Comparison of ENCODE assay signal across 13 cellular contexts in genomic region chr10:72000073-72001025, GRCh38. TPM values are rescaled to one million over a fixed set of nuclear protein-coding genes. Genes with fewer than 3 reads are reported as not detected.
DNase-seq lines count a peak whose midpoint lies in the region; ATAC-seq and TF ChIP-seq lines count a peak whose summit lies in the region.
"Had no signal": no experiment of that assay in that cellular context is flagged by ENCODE, and none has a peak within 500 bp of the region (broad histone marks: within the 10 kb centered on the region; RNA-seq: fewer than 3 reads in every experiment).

No MANE protein-coding gene starts in this region.

- no peaks in the 10 kb centered on the region for H3K9me3 ChIP-seq in liver (ENCODE audit: control insufficient read depth in 4 of 4, low read length in 3 of 4)
- no peaks in the 10 kb centered on the region for H3K9me3 ChIP-seq in right lobe of liver
- no peaks in the 10 kb centered on the region for H3K9me3 ChIP-seq in gastroesophageal sphincter
- no peaks in the 10 kb centered on the region for H3K9me3 ChIP-seq in psoas muscle

- no peak overlapping the region for H3K4me3 ChIP-seq in liver (ENCODE audit: low read depth in 1 of 3, low read length in 3 of 3)
- H3K4me3 ChIP-seq in right lobe of liver = no peak overlapping the region
- H3K4me3 ChIP-seq in gastroesophageal sphincter = no peak overlapping the region
- no peak overlapping the region for H3K4me3 ChIP-seq in psoas muscle

- H3K27ac Mint-ChIP-seq in stimulated activated effector memory CD8-positive, alpha-beta T cell treated with anti-CD3 and anti-CD28 coated beads, Interleukin-12 subunit alpha, Interleukin-12 subunit beta, amount 100 ng/mL, for 72 hours = no peak overlapping the region
- H3K27ac Mint-ChIP-seq: activated B cell treated with CpG ODN at 0.5 μM for 24 hours had no signal

- TF ChIP-seq EP300 in gastroesophageal sphincter (IDR thresholded peaks at IDR 0.05) = no peak

- H3K9ac ChIP-seq in liver (ENCODE audit: low read depth in 1 of 2, low read length in 2 of 2) = no peak overlapping the region

- H3K9me3 Mint-ChIP-seq in stimulated activated effector memory CD8-positive, alpha-beta T cell treated with anti-CD3 and anti-CD28 coated beads, Interleukin-12 subunit alpha, Interleukin-12 subunit beta, amount 100 ng/mL, for 72 hours = no peaks in the 10 kb centered on the region
- H3K9me3 Mint-ChIP-seq: activated B cell treated with CpG ODN at 0.5 μM for 24 hours had no signal

- H3K27ac ChIP-seq in liver (ENCODE audit: low read depth in 1 of 2, low read length in 2 of 2) = peak overlapping the region; percentile 10 to 55
- H3K27ac ChIP-seq in right lobe of liver = no peak overlapping the region
- H3K27ac ChIP-seq in gastroesophageal sphincter = peak overlapping the region in 3 of 4 donors; percentile 79 to 83 (median 82)
- peak overlapping the region; percentile 86 for H3K27ac ChIP-seq in psoas muscle

- H3K27me3 ChIP-seq in liver (ENCODE audit: control insufficient read depth in 4 of 4, insufficient read depth in 4 of 4, low read length in 3 of 4) = no peaks in the 10 kb centered on the region
- H3K27me3 ChIP-seq in right lobe of liver = no peaks in the 10 kb centered on the region
- no peaks in the 10 kb centered on the region for H3K27me3 ChIP-seq in gastroesophageal sphincter
- no peaks in the 10 kb centered on the region for H3K27me3 ChIP-seq in psoas muscle (ENCODE audit: insufficient read depth in 3 of 3, low read length in 2 of 3)

- DNase-seq in right lobe of liver = no peak
- DNase-seq in psoas muscle = no peak
- no peak for DNase-seq in stimulated activated effector memory CD8-positive, alpha-beta T cell treated with anti-CD3 and anti-CD28 coated beads, Interleukin-12 subunit alpha, Interleukin-12 subunit beta, amount 100 ng/mL, for 72 hours (ENCODE audit: low spot score in 2 of 2)
- no peak for DNase-seq in 8988T
- DNase-seq: activated B cell treated with CpG ODN at 0.5 μM for 24 hours; activated T-cell treated with anti-CD3 and anti-CD28 coated beads, Interleukin-2, amount 50 U/mL, for 48 hours; EL; SIG-M5; stimulated activated CD4-positive, alpha-beta T cell treated with anti-CD3 and anti-CD28 coated beads, Interleukin-4, amount 100 ng/mL, for 24 hours had no signal

- ATAC-seq in right lobe of liver = no peak
- no peak for ATAC-seq in gastroesophageal sphincter
- no peak for ATAC-seq in psoas muscle
- no peak for ATAC-seq in GM18517 (IDR thresholded peaks at IDR 0.05; ENCODE audit: unreplicated experiment)
- ATAC-seq in HG03442 (IDR thresholded peaks at IDR 0.05; ENCODE audit: unreplicated experiment) = no peak
- no peak for ATAC-seq in stimulated activated effector memory CD8-positive, alpha-beta T cell treated with anti-CD3 and anti-CD28 coated beads, Interleukin-12 subunit alpha, Interleukin-12 subunit beta, amount 100 ng/mL, for 72 hours

- no peak overlapping the region for H3K4me3 Mint-ChIP-seq in stimulated activated effector memory CD8-positive, alpha-beta T cell treated with anti-CD3 and anti-CD28 coated beads, Interleukin-12 subunit alpha, Interleukin-12 subunit beta, amount 100 ng/mL, for 72 hours
- H3K4me3 Mint-ChIP-seq: activated B cell treated with CpG ODN at 0.5 μM for 24 hours had no signal

- TF ChIP-seq RAD21 in liver (IDR thresholded peaks at IDR 0.05) = no peak

- H3K36me3 Mint-ChIP-seq in stimulated activated effector memory CD8-positive, alpha-beta T cell treated with anti-CD3 and anti-CD28 coated beads, Interleukin-12 subunit alpha, Interleukin-12 subunit beta, amount 100 ng/mL, for 72 hours = no peaks in the 10 kb centered on the region

- H3K36me3 ChIP-seq in liver (ENCODE audit: control insufficient read depth in 4 of 4, insufficient read depth in 3 of 4, low read depth in 1 of 4, low read length in 3 of 4) (no peaks in the 10 kb centered on the region), right lobe of liver (no peaks in the 10 kb centered on the region), gastroesophageal sphincter (peaks cover 0 to under 1% of the 10 kb centered on the region in 2 donors), psoas muscle (ENCODE audit: insufficient read depth in 1 of 2, low read depth in 1 of 2) (no peaks in the 10 kb centered on the region)

- intact Hi-C loops in right lobe of liver (cut with DNase I) = no loop called here
- intact Hi-C loops in psoas muscle (cut with DNase I) = no loop called here

- H3K4me1 ChIP-seq in liver (ENCODE audit: control insufficient read depth in 4 of 4, insufficient read depth in 4 of 4, low read length in 3 of 4) = no peaks in the 10 kb centered on the region
- H3K4me1 ChIP-seq in right lobe of liver = no peaks in the 10 kb centered on the region
- H3K4me1 ChIP-seq in gastroesophageal sphincter = peaks cover 12 to 71% (median 43%) of the 10 kb centered on the region in 3 donors
- peaks cover 57% of the 10 kb centered on the region for H3K4me1 ChIP-seq in psoas muscle

- TF ChIP-seq CTCF in liver (IDR thresholded peaks at IDR 0.05; ENCODE audit: low read depth, low read length, missing input control) (no peak), right lobe of liver (IDR thresholded peaks at IDR 0.05) (no peak), gastroesophageal sphincter (IDR thresholded peaks at IDR 0.05) (no peak), psoas muscle (IDR thresholded peaks at IDR 0.05) (no peak)

- no peak for TF ChIP-seq POLR2A in right lobe of liver (IDR thresholded peaks at IDR 0.05)
- TF ChIP-seq POLR2A in gastroesophageal sphincter (IDR thresholded peaks at IDR 0.05) = no peak

- H3K4me1 Mint-ChIP-seq in stimulated activated effector memory CD8-positive, alpha-beta T cell treated with anti-CD3 and anti-CD28 coated beads, Interleukin-12 subunit alpha, Interleukin-12 subunit beta, amount 100 ng/mL, for 72 hours = peaks cover 7% of the 10 kb centered on the region

- WGBS in liver = 82% methylated on average over 14 of the region's 14 CpGs
- WGBS in right lobe of liver (ENCODE audit: insufficient coverage, low coverage, low lambda C conversion rate, missing lambda C conversion rate) = 65% methylated on average over 9 of the region's 14 CpGs
- WGBS in gastroesophageal sphincter (ENCODE audit: low coverage in 1 of 2), 2 donors = 59 to 60% methylated on average over 7 to 11 of the region's 14 CpGs
- 57 to 79% (median 70%) methylated on average over 14 of the region's 14 CpGs for WGBS in psoas muscle, 3 donors

TF ChIP-seq in liver, 16 proteins besides CTCF, POLR2A, EP300 and RAD21:
- TF ChIP-seq ZBTB33 (IDR thresholded peaks at IDR 0.05) = no peak
- no peak for TF ChIP-seq SP1 (IDR thresholded peaks at IDR 0.05)
- TF ChIP-seq FOXA1 (IDR thresholded peaks at IDR 0.05) = no peak

RNA-seq across cellular contexts. Expression of gene CHST3, which starts 36.2 kb away (rescaled TPM):
- total RNA-seq in liver (1 to 10 TPM; 1.1 to 4.3 TPM), right lobe of liver (1 to 10 TPM in 5 of 6 experiments, under 1 TPM in 1; 0.81 to 2.5 (median 1.8) TPM), gastroesophageal sphincter (10 to 100 TPM; 31.8 to 48.0 (median 37.3) TPM), psoas muscle (10 to 100 TPM; 10.6 to 44.0 (median 16.6) TPM)
- polyA plus RNA-seq in liver (1 to 10 TPM in 1 of 2 donors, under 1 TPM in 1; 0.29 to 1.9 TPM), psoas muscle (10 to 100 TPM in 1 of 3 donors, 1 to 10 TPM in 2; 3.3 to 12.1 (median 8.2) TPM)
- total RNA-seq: activated B cell treated with CpG ODN at 0.5 μM for 24 hours had no signal

Comparison
In these comparisons a context has a peak if more than half of its experiments do, and no peak if none do; other contexts are left out.
1. H3K27ac ChIP-seq: peak in liver (2 of 2), gastroesophageal sphincter (3 of 4) and psoas muscle (single experiment); none in right lobe of liver (0 of 3).